7 cellular contexts compared by ENCODE assay signal in genomic region chr1:110003747-110004428, GRCh38. TPM values are rescaled to one million over a fixed set of nuclear protein-coding genes. Genes with fewer than 3 reads are reported as not detected.
A peak's percentile ranks its signal among the peaks of the same experiment; 100 is the strongest.
DNase-seq lines count a peak whose midpoint lies in the region; ATAC-seq, FAIRE-seq and TF ChIP-seq lines count a peak whose summit lies in the region.

No MANE protein-coding gene starts in this region.

- intact Hi-C loops in sigmoid colon (cut with DNase I): no loop called here

- no peaks in the 10 kb centered on the region for H3K9me3 ChIP-seq in right atrium auricular region
- H3K9me3 ChIP-seq in sigmoid colon: no peaks in the 10 kb centered on the region

- H3K4me3 ChIP-seq in right atrium auricular region (no peak overlapping the region), sigmoid colon (peak overlapping the region in 2 of 4 donors; percentile 6 to 29)

- peaks cover 0 to 48% of the 10 kb centered on the region in 2 donors for H3K4me1 ChIP-seq in right atrium auricular region
- peaks cover 0 to 70% (median 58%) of the 10 kb centered on the region in 4 donors for H3K4me1 ChIP-seq in sigmoid colon

- H3K27ac ChIP-seq in right atrium auricular region (peak overlapping the region; percentile 67 to 71), sigmoid colon (peak overlapping the region; percentile 71 to 83 (median 76))

- H3K4me1 Mint-ChIP-seq in activated naive CD8-positive, alpha-beta T cell (ENCODE audit: low read depth): peaks cover 29% of the 10 kb centered on the region

- no peaks in the 10 kb centered on the region for H3K27me3 Mint-ChIP-seq in activated naive CD8-positive, alpha-beta T cell

- WGBS in sigmoid colon, 2 donors: 2 to 28% methylated on average over 8 of the region's 8 CpGs

- H3K27ac Mint-ChIP-seq in activated naive CD8-positive, alpha-beta T cell: peak overlapping the region; percentile 24

- H3K4me3 Mint-ChIP-seq in activated naive CD8-positive, alpha-beta T cell: peak overlapping the region; percentile 33

- TF ChIP-seq EP300 in sigmoid colon (IDR thresholded peaks at IDR 0.05): no peak

- H3K36me3 ChIP-seq in right atrium auricular region: peaks cover under 1% of the 10 kb centered on the region
- peaks cover 0 to 2% (median 0%) of the 10 kb centered on the region in 4 donors for H3K36me3 ChIP-seq in sigmoid colon

- no peak for TF ChIP-seq POLR2A in GM12892 (IDR thresholded peaks at IDR 0.05; ENCODE audit: low read depth, low read length)
- no peak for TF ChIP-seq POLR2A in sigmoid colon (IDR thresholded peaks at IDR 0.05)

- no peaks in the 10 kb centered on the region for H3K36me3 Mint-ChIP-seq in activated naive CD8-positive, alpha-beta T cell

- ATAC-seq in HG02642 (IDR thresholded peaks at IDR 0.05; ENCODE audit: poor library complexity, unreplicated experiment): peak; percentile 74

- no peaks in the 10 kb centered on the region for H3K9me3 Mint-ChIP-seq in activated naive CD8-positive, alpha-beta T cell (ENCODE audit: low read depth)

- FAIRE-seq in GM12892 (lab: Jason Lieb, UNC): peak; percentile 78

- H3K27me3 ChIP-seq in right atrium auricular region (no peaks in the 10 kb centered on the region), sigmoid colon (no peaks in the 10 kb centered on the region)

- DNase-seq in GM12892 (ENCODE audit: insufficient read length) (no peak), NCI-H82 (lab: John Stamatoyannopoulos, UW) (peak; percentile 94), right atrium auricular region (ENCODE audit: low spot score) (peak; percentile 87), sigmoid colon (peak; percentile 92), activated gamma-delta T cell (lab: John Stamatoyannopoulos, UW) (no peak)

- TF ChIP-seq CTCF in right atrium auricular region (IDR thresholded peaks at IDR 0.05): no peak
- TF ChIP-seq CTCF in sigmoid colon (IDR thresholded peaks at IDR 0.05): no peak

RNA-seq across cellular contexts. Expression of gene AHCYL1, which starts 19.3 kb away (rescaled TPM):
- 45.0 TPM for polyA plus RNA-seq in GM12892 (2012; ENCODE audit: missing spikeins)
- total RNA-seq in right atrium auricular region: 10 to 100 TPM; 28.7 to 36.9 TPM
- total RNA-seq in sigmoid colon: 10 to 100 TPM; 58.2 to 76.7 (median 73.4) TPM
- 10 to 100 TPM; 42.6 to 57.3 (median 49.1) TPM for polyA plus RNA-seq in sigmoid colon

RNA-seq across cellular contexts. Expression of gene STRIP1, which starts 30.5 kb away (rescaled TPM):
- polyA plus RNA-seq in GM12892 (2012; ENCODE audit: missing spikeins): 13.9 TPM
- total RNA-seq in right atrium auricular region: 10 to 100 TPM; 14.6 to 19.1 TPM
- total RNA-seq in sigmoid colon: 10 to 100 TPM; 32.8 to 47.8 (median 36.1) TPM
- polyA plus RNA-seq in sigmoid colon: 10 to 100 TPM in 1 of 3 donors, 1 to 10 TPM in 2; 7.9 to 24.8 (median 9.6) TPM

Comparison
In these comparisons a context has a peak if more than half of its experiments do, and no peak if none do; other contexts are left out.
1. DNase-seq: peak in NCI-H82 (single experiment), right atrium auricular region (single experiment) and sigmoid colon (single experiment); none in GM12892 (single experiment) and activated gamma-delta T cell (single experiment).